Comparison of ENCODE assay signal across 21 cellular contexts in the genomic region with DNA sequence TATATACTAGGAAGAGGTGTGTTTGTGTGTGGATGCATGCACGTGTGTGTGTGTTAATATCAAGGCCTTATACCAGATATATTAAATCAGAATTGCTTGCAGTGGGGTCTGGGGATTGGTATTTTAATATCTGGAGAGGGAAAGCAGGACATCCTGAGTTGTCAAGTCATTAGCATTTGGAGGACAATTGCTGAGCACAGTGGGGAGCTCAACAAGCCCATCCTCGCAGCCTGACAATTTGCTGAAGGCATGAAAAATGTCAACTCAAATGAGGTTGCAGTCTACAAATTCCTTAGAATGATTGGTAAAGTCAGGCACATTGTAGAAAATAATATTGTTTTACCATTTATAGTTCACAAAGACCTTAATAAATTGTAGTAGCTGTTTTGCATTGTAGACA.
DNase-seq lines count a peak whose midpoint lies in the region; ATAC-seq, FAIRE-seq and TF ChIP-seq lines count a peak whose summit lies in the region.
"Had no signal": no experiment of that assay in that cellular context is flagged by ENCODE, and none has a peak within 500 bp of the region (broad histone marks: within the 10 kb centered on the region; RNA-seq: fewer than 3 reads in every experiment).

No MANE protein-coding gene starts in this region.

- H2AFZ ChIP-seq in GM23338 = no peak overlapping the region

- no peak overlapping the region for H2BK5ac ChIP-seq in mesendoderm (ENCODE audit: low read length)

- no peak overlapping the region for H4K5ac ChIP-seq in mesendoderm (ENCODE audit: low read length)

- H3K36me3 Mint-ChIP-seq in GM23338 (ENCODE audit: low read depth) (peaks cover 4% of the 10 kb centered on the region; the same call in 1 of the 3 replicates), endodermal cell (ENCODE audit: low read depth) (no peaks in the 10 kb centered on the region)
- H3K36me3 Mint-ChIP-seq: CD4-positive, CD25-positive, alpha-beta regulatory T cell; CD8-positive, alpha-beta T cell had no signal

- no peaks in the 10 kb centered on the region for H3K9me3 ChIP-seq in endodermal cell (ENCODE audit: control insufficient read depth, low read length)
- H3K9me3 ChIP-seq: BLaER1, Caco-2 had no signal

- no peak overlapping the region for H3K4ac ChIP-seq in mesendoderm (ENCODE audit: low read depth, low read length)

- H3K36me3 ChIP-seq in GM23338 (ENCODE audit: insufficient read depth) (no peaks in the 10 kb centered on the region), endodermal cell (ENCODE audit: control insufficient read depth, insufficient read depth, low read length) (no peaks in the 10 kb centered on the region), mesendoderm (ENCODE audit: control insufficient read depth, insufficient read depth, low read length) (no peaks in the 10 kb centered on the region)
- H3K36me3 ChIP-seq: BLaER1 had no signal

- H3K27me3 ChIP-seq in GM23338 (ENCODE audit: insufficient read depth) (no peaks in the 10 kb centered on the region), endodermal cell (ENCODE audit: control insufficient read depth, insufficient read depth, low read length, poor library complexity, severe bottlenecking) (no peaks in the 10 kb centered on the region), mesendoderm (ENCODE audit: insufficient read depth, low read length, poor library complexity) (no peaks in the 10 kb centered on the region)
- H3K27me3 ChIP-seq: BLaER1 had no signal

- H3K79me2 ChIP-seq in GM23338 (replicated peaks; ENCODE audit: insufficient read depth) (no peaks in the 10 kb centered on the region), mesendoderm (ENCODE audit: control insufficient read depth, insufficient read depth, low read length) (no peaks in the 10 kb centered on the region)

- no peaks in the 10 kb centered on the region for H3F3A ChIP-seq in GM23338 (replicated peaks; ENCODE audit: low read depth)

- WGBS in endodermal cell (ENCODE audit: insufficient coverage in 1 of 2, insufficient read length in 1 of 2), 2 experiments = 64% methylated on average over 2 of the region's 2 CpGs; no CpG with 5 or more reads in 1 of the 2 experiments
- WGBS in mesendoderm (ENCODE audit: extremely low coverage, insufficient coverage, low lambda C conversion rate) = no CpG with 5 or more reads among the region's 2 CpGs

- no peak overlapping the region for H2AK5ac ChIP-seq in mesendoderm (ENCODE audit: low read length)

- H3K4me3 ChIP-seq in GM23338 = no peak overlapping the region
- H3K4me3 ChIP-seq in endodermal cell (ENCODE audit: low read length) = no peak overlapping the region
- no peak overlapping the region for H3K4me3 ChIP-seq in mesendoderm (ENCODE audit: low read length)
- H3K4me3 ChIP-seq: BLaER1, GM12878 had no signal

- no peak overlapping the region for H3K27ac ChIP-seq in GM23338 (ENCODE audit: low read depth)
- no peak overlapping the region for H3K27ac ChIP-seq in endodermal cell (ENCODE audit: low read depth, low read length)
- H3K27ac ChIP-seq in mesendoderm (ENCODE audit: low read depth, low read length) = no peak overlapping the region
- H3K27ac ChIP-seq: 22Rv1, BLaER1, C4-2B had no signal

- H3K4me3 Mint-ChIP-seq in GM23338 = no peak overlapping the region
- H3K4me3 Mint-ChIP-seq in endodermal cell = no peak overlapping the region
- H3K4me3 Mint-ChIP-seq: B cell; CD4-positive, CD25-positive, alpha-beta regulatory T cell; CD8-positive, alpha-beta T cell; H9 had no signal

- H3K4me1 ChIP-seq in GM23338 (ENCODE audit: insufficient read depth) (peaks cover 11% of the 10 kb centered on the region), endodermal cell (ENCODE audit: control insufficient read depth, insufficient read depth, low read length) (peaks cover 6% of the 10 kb centered on the region), mesendoderm (ENCODE audit: control insufficient read depth, low read depth, low read length) (peaks cover 2% of the 10 kb centered on the region)
- H3K4me1 ChIP-seq: BLaER1, Caco-2 had no signal

- DNase-seq in GM23338 (ENCODE audit: low spot score) (peak; percentile 12), endodermal cell (peak; percentile 57), mesendoderm (peak; percentile 63), NCI-H510A (lab: John Stamatoyannopoulos, UW) (no peak), urothelium cell line (ENCODE audit: low spot score) (no peak), amniotic stem cell (lab: John Stamatoyannopoulos, UW) (no peak)
- DNase-seq: Caco-2; CD4-positive, CD25-positive, alpha-beta regulatory T cell; CD8-positive, alpha-beta T cell; DMS153; DND-41; H9 had no signal

- no peaks in the 10 kb centered on the region for H4K20me1 ChIP-seq in GM23338 (replicated peaks; ENCODE audit: insufficient read depth)
- H4K20me1 ChIP-seq: BLaER1 had no signal

- H3K9me3 Mint-ChIP-seq in GM23338 (0 out of 3 replicates have a peak, but pooled peaks cover 3% of the 10 kb centered on the region), endodermal cell (peaks cover 8% of the 10 kb centered on the region)

- no peak overlapping the region for H3K23ac ChIP-seq in mesendoderm (ENCODE audit: low read length)

- H3K4me1 Mint-ChIP-seq in GM23338 (peaks cover 28% of the 10 kb centered on the region), endodermal cell (peaks cover 20% of the 10 kb centered on the region)
- H3K4me1 Mint-ChIP-seq: B cell; CD4-positive, CD25-positive, alpha-beta regulatory T cell had no signal

- H3K18ac ChIP-seq in mesendoderm (ENCODE audit: low read length) = peak overlapping the region; percentile 61

- no peaks in the 10 kb centered on the region for H3K27me3 Mint-ChIP-seq in GM23338 (ENCODE audit: insufficient read depth, low read depth, poor library complexity)
- H3K27me3 Mint-ChIP-seq in endodermal cell (ENCODE audit: insufficient read depth) = no peaks in the 10 kb centered on the region
- H3K27me3 Mint-ChIP-seq: B cell; CD4-positive, CD25-positive, alpha-beta regulatory T cell had no signal

- H3K27ac Mint-ChIP-seq in GM23338 = no peak overlapping the region
- H3K27ac Mint-ChIP-seq in endodermal cell = peak overlapping the region; percentile 63
- H3K27ac Mint-ChIP-seq: B cell; CD4-positive, CD25-positive, alpha-beta regulatory T cell; CD8-positive, alpha-beta T cell had no signal

- H3K56ac ChIP-seq in mesendoderm (ENCODE audit: low read length) = no peak overlapping the region

- no peak for FAIRE-seq in urothelium cell line (lab: Jason Lieb, UNC)
- FAIRE-seq: A204.1, G401.6, GM12878, H1 had no signal

- peaks cover 7% of the 10 kb centered on the region for H3K9me2 ChIP-seq in GM23338 (ENCODE audit: insufficient read depth)

- H3K79me1 ChIP-seq in mesendoderm (ENCODE audit: low read length) = no peaks in the 10 kb centered on the region

- H2BK120ac ChIP-seq in mesendoderm (ENCODE audit: low read depth, low read length) = no peak overlapping the region

- H3K9ac ChIP-seq in endodermal cell (ENCODE audit: extremely low read depth, low read length, poor library complexity, severe bottlenecking) (no peak overlapping the region), mesendoderm (ENCODE audit: low read length) (no peak overlapping the region)
- H3K9ac ChIP-seq: BLaER1 had no signal

- no peak overlapping the region for H4K8ac ChIP-seq in mesendoderm (ENCODE audit: low read depth, low read length)

- no peak for ATAC-seq in GM23338
- ATAC-seq: CD8-positive, alpha-beta T cell; GM12878; HCT116 had no signal

- H3K4me2 ChIP-seq in GM23338 (peak overlapping the region; percentile 54; the same call in 1 of the 2 replicates), mesendoderm (ENCODE audit: low read length) (no peak overlapping the region)
- H3K4me2 ChIP-seq: BLaER1 had no signal

- TF ChIP-seq CTCF in GM23338 (conservative IDR thresholded peaks at IDR 0.05; ENCODE audit: low read depth in 2 of 2) = no peak
- TF ChIP-seq CTCF in endodermal cell (conservative IDR thresholded peaks at IDR 0.05) = no peak

- H2BK15ac ChIP-seq in mesendoderm (replicated peaks; ENCODE audit: low read depth) = no peak overlapping the region

TF ChIP-seq in GM23338, 12 proteins besides CTCF, POLR2A, EP300 and RAD21 (continues in another document):
- no peak for TF ChIP-seq JUNB (IDR thresholded peaks at IDR 0.05; ENCODE audit: unreplicated experiment)

Comparison
In these comparisons a context has a peak if more than half of its experiments do, and no peak if none do; other contexts are left out.
1. DNase-seq: peak in GM23338 (single experiment), endodermal cell (single experiment) and mesendoderm (single experiment); none in NCI-H510A (single experiment), urothelium cell line (single experiment) and amniotic stem cell (single experiment).